In genomic region chr2:143181494-143181893, GRCh38 we compare ENCODE assay signal across 25 cellular contexts. TPM values are rescaled to one million over a fixed set of nuclear protein-coding genes. Genes with fewer than 3 reads are reported as not detected.
A peak's percentile ranks its signal among the peaks of the same experiment; 100 is the strongest.
DNase-seq lines count a peak whose midpoint lies in the region; ATAC-seq and TF ChIP-seq lines count a peak whose summit lies in the region.
"Had no signal": no experiment of that assay in that cellular context is flagged by ENCODE, and none has a peak within 500 bp of the region (broad histone marks: within the 10 kb centered on the region; RNA-seq: fewer than 3 reads in every experiment).

No MANE protein-coding gene starts in this region.

- no peak overlapping the region for H3K4me3 ChIP-seq in left lung
- H3K4me3 ChIP-seq: GM12878, SJSA1 had no signal

- no peaks in the 10 kb centered on the region for H3K36me3 ChIP-seq in left lung
- H3K36me3 ChIP-seq: SJSA1 had no signal

- no peak for ATAC-seq in activated naive CD4-positive, alpha-beta T cell treated with anti-CD3 and anti-CD28 coated beads, Interleukin-2, amount 50 U/mL, for 72 hours
- peak; percentile 58 for ATAC-seq in activated CD8-positive, alpha-beta T cell treated with anti-CD3 and anti-CD28 coated beads, Interleukin-2, amount 10 ng/mL, durations not matched to agents 7 days and 5 days
- ATAC-seq in left lung (peak; percentile 26), HG03095 (IDR thresholded peaks at IDR 0.05; ENCODE audit: unreplicated experiment) (no peak), HG03135 (IDR thresholded peaks at IDR 0.05; ENCODE audit: unreplicated experiment) (no peak)
- ATAC-seq: GM12878, HCT116, Right ventricle myocardium inferior had no signal

- H3K9me3 Mint-ChIP-seq in activated naive CD4-positive, alpha-beta T cell treated with anti-CD3 and anti-CD28 coated beads, Interleukin-2, amount 50 U/mL, for 24 hours: no peaks in the 10 kb centered on the region
- peaks cover 0 to 4% of the 10 kb centered on the region in 2 donors for H3K9me3 Mint-ChIP-seq in activated naive CD4-positive, alpha-beta T cell treated with anti-CD3 and anti-CD28 coated beads, Interleukin-2, amount 50 U/mL, for 72 hours
- H3K9me3 Mint-ChIP-seq in activated CD8-positive, alpha-beta T cell treated with anti-CD3 and anti-CD28 coated beads, Interleukin-2, amount 10 ng/mL, durations not matched to agents 7 days and 5 days (ENCODE audit: insufficient read depth): peaks cover 7% of the 10 kb centered on the region

- CTCF ChIA-PET in activated CD8-positive, alpha-beta T cell treated with anti-CD3 and anti-CD28 coated beads, Interleukin-2, amount 10 ng/mL, durations not matched to agents 7 days and 5 days (lab: Charles Lee): interaction anchor here (0.9 to 1.5 kb wide), 5 partner anchors 12 to 78 kb away, joined by 3 to 4 read pairs (median 3); no protein-coding TSS in a partner anchor

- peaks cover 19% of the 10 kb centered on the region for H3K36me3 Mint-ChIP-seq in activated naive CD4-positive, alpha-beta T cell treated with anti-CD3 and anti-CD28 coated beads, Interleukin-2, amount 50 U/mL, for 24 hours
- peaks cover 15 to 22% of the 10 kb centered on the region in 2 donors for H3K36me3 Mint-ChIP-seq in activated naive CD4-positive, alpha-beta T cell treated with anti-CD3 and anti-CD28 coated beads, Interleukin-2, amount 50 U/mL, for 72 hours
- peaks cover 69% of the 10 kb centered on the region for H3K36me3 Mint-ChIP-seq in activated CD8-positive, alpha-beta T cell treated with anti-CD3 and anti-CD28 coated beads, Interleukin-2, amount 10 ng/mL, durations not matched to agents 7 days and 5 days (ENCODE audit: low read depth)

- peaks cover 3 to 5% of the 10 kb centered on the region in 2 donors for H3K4me1 ChIP-seq in left lung
- H3K4me1 ChIP-seq: SJSA1 had no signal

- intact Hi-C loops in left lung (cut with DNase I): no loop called here

- no peak for TF ChIP-seq CTCF in left lung (IDR thresholded peaks at IDR 0.05)

- POLR2A ChIA-PET in activated CD8-positive, alpha-beta T cell treated with anti-CD3 and anti-CD28 coated beads, Interleukin-2, amount 10 ng/mL, durations not matched to agents 7 days and 5 days (lab: Charles Lee): no interaction called here

- H3K27ac Mint-ChIP-seq in activated naive CD4-positive, alpha-beta T cell treated with anti-CD3 and anti-CD28 coated beads, Interleukin-2, amount 50 U/mL, for 24 hours: peak overlapping the region; percentile 65
- H3K27ac Mint-ChIP-seq in activated naive CD4-positive, alpha-beta T cell treated with anti-CD3 and anti-CD28 coated beads, Interleukin-2, amount 50 U/mL, for 72 hours: no peak overlapping the region
- peak overlapping the region; percentile 57 for H3K27ac Mint-ChIP-seq in activated CD8-positive, alpha-beta T cell treated with anti-CD3 and anti-CD28 coated beads, Interleukin-2, amount 10 ng/mL, durations not matched to agents 7 days and 5 days

- no peak for DNase-seq in activated naive CD4-positive, alpha-beta T cell treated with anti-CD3 and anti-CD28 coated beads, Interleukin-2, amount 50 U/mL, for 72 hours (ENCODE audit: low spot score in 2 of 2)
- no peak for DNase-seq in activated CD8-positive, alpha-beta T cell treated with anti-CD3 and anti-CD28 coated beads, Interleukin-2, amount 10 ng/mL, durations not matched to agents 7 days and 5 days
- DNase-seq in left lung: no peak
- no peak for DNase-seq in caudate nucleus (lab: John Stamatoyannopoulos, UW)
- no peak for DNase-seq in NK-92 treated with Interleukin-12 subunit alpha and Interleukin-12 subunit beta, amount 100 ng/mL, for 24 hours (lab: John Stamatoyannopoulos, UW)
- DNase-seq: AML-193, COR-L47, DMS 273 treated with DMSO at 0.1 percent for 48 hours, DMS79 treated with DMSO at 0.1 percent for 48 hours, Kasumi-1, NCI-H1417 treated with DMSO at 0.1 percent for 48 hours, NCI-H187, NCI-H446, NCI-H526 had no signal

- no peak overlapping the region for H3K4me3 Mint-ChIP-seq in activated naive CD4-positive, alpha-beta T cell treated with anti-CD3 and anti-CD28 coated beads, Interleukin-2, amount 50 U/mL, for 24 hours
- no peak overlapping the region for H3K4me3 Mint-ChIP-seq in activated CD8-positive, alpha-beta T cell treated with anti-CD3 and anti-CD28 coated beads, Interleukin-2, amount 10 ng/mL, durations not matched to agents 7 days and 5 days

- H3K27me3 Mint-ChIP-seq in activated naive CD4-positive, alpha-beta T cell treated with anti-CD3 and anti-CD28 coated beads, Interleukin-2, amount 50 U/mL, for 24 hours: no peaks in the 10 kb centered on the region
- no peaks in the 10 kb centered on the region for H3K27me3 Mint-ChIP-seq in activated CD8-positive, alpha-beta T cell treated with anti-CD3 and anti-CD28 coated beads, Interleukin-2, amount 10 ng/mL, durations not matched to agents 7 days and 5 days (ENCODE audit: low read depth)

- H3K9me3 ChIP-seq in left lung: peaks cover 0 to 5% of the 10 kb centered on the region in 2 donors
- H3K9me3 ChIP-seq: SJSA1 had no signal

- H3K27ac ChIP-seq in left lung: no peak overlapping the region
- H3K27ac ChIP-seq in caudate nucleus (ENCODE audit: low read depth, low read length): no peak overlapping the region
- H3K27ac ChIP-seq: C4-2B, SJSA1 had no signal

- no peaks in the 10 kb centered on the region for H3K27me3 ChIP-seq in left lung
- H3K27me3 ChIP-seq: SJSA1 had no signal

- peaks cover 75% of the 10 kb centered on the region for H3K4me1 Mint-ChIP-seq in activated naive CD4-positive, alpha-beta T cell treated with anti-CD3 and anti-CD28 coated beads, Interleukin-2, amount 50 U/mL, for 24 hours
- peaks cover 48% of the 10 kb centered on the region for H3K4me1 Mint-ChIP-seq in activated CD8-positive, alpha-beta T cell treated with anti-CD3 and anti-CD28 coated beads, Interleukin-2, amount 10 ng/mL, durations not matched to agents 7 days and 5 days (ENCODE audit: low read depth)

RNA-seq across cellular contexts. Expression of gene ARHGAP15, which starts 52.3 kb away (rescaled TPM):
- 100 to 1,000 TPM in 1 of 2 donors, 10 to 100 TPM in 1; 91.4 to 103 TPM for total RNA-seq in activated naive CD4-positive, alpha-beta T cell treated with anti-CD3 and anti-CD28 coated beads, Interleukin-2, amount 50 U/mL, for 72 hours
- 100 to 1,000 TPM; 154 to 158 TPM for total RNA-seq in activated CD8-positive, alpha-beta T cell treated with anti-CD3 and anti-CD28 coated beads, Interleukin-2, amount 10 ng/mL, durations not matched to agents 7 days and 5 days
- 10 to 100 TPM; 16.8 to 20.6 TPM for total RNA-seq in left lung
- total RNA-seq: A172, H1, MCF 10A, SJSA1 had no signal

Comparison
In these comparisons a context has a peak if more than half of its experiments do, and no peak if none do; other contexts are left out.
1. H3K27ac Mint-ChIP-seq: peak in activated naive CD4-positive, alpha-beta T cell treated with anti-CD3 and anti-CD28 coated beads, Interleukin-2, amount 50 U/mL, for 24 hours (single experiment) and activated CD8-positive, alpha-beta T cell treated with anti-CD3 and anti-CD28 coated beads, Interleukin-2, amount 10 ng/mL, durations not matched to agents 7 days and 5 days (single experiment); none in activated naive CD4-positive, alpha-beta T cell treated with anti-CD3 and anti-CD28 coated beads, Interleukin-2, amount 50 U/mL, for 72 hours (0 of 2).
2. ATAC-seq: peak in activated CD8-positive, alpha-beta T cell treated with anti-CD3 and anti-CD28 coated beads, Interleukin-2, amount 10 ng/mL, durations not matched to agents 7 days and 5 days (single experiment) and left lung (single experiment); none in activated naive CD4-positive, alpha-beta T cell treated with anti-CD3 and anti-CD28 coated beads, Interleukin-2, amount 50 U/mL, for 72 hours (0 of 2), HG03095 (single experiment) and HG03135 (single experiment).
3. RNA of gene ARHGAP15, which starts 52.3 kb away (total RNA-seq): 154 to 158 TPM in activated CD8-positive, alpha-beta T cell treated with anti-CD3 and anti-CD28 coated beads, Interleukin-2, amount 10 ng/mL, durations not matched to agents 7 days and 5 days and 91.4 to 103 TPM in activated naive CD4-positive, alpha-beta T cell treated with anti-CD3 and anti-CD28 coated beads, Interleukin-2, amount 50 U/mL, for 72 hours; 16.8 to 20.6 TPM in left lung; every median in the first group is over 4 times any median in the second.